ENCODE assay signal across 8 cellular contexts in the genomic region with DNA sequence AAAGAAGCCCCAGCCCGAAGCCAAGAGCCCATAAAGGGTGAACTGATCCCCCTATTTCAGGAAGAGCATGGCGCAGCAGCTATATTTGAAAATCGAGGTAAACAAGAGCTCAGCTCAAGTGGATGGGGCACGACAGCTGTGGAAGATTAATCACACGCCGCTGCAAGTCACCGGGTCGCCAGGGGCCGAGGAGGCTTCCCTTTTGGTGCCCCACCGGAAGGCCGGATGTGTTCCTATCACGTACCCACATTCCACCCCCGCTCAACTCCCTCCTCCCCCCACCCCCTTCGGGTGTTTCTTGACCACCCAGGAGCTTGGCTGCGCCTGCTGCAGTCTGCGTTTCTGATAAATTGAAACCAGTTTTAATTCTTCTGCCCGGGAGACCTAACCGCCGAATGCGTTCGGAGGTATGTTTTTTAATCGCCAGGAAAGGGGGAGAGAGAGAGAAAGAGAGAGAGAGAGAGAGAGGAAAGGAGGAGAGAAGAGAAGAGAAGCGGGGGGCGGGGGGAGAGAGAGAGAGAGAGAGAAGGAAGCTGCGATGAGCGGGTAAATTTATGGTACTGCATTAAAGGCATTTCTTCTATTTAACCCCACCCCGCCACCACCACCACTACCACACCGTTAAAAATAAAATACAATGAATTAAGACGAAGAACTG. TPM values are rescaled to one million over a fixed set of nuclear protein-coding genes. Genes with fewer than 3 reads are reported as not detected.
DNase-seq lines count a peak whose midpoint lies in the region; ATAC-seq, FAIRE-seq and TF ChIP-seq lines count a peak whose summit lies in the region.

No MANE protein-coding gene starts in this region.

- TF ChIP-seq CTCF in prostate gland (IDR thresholded peaks at IDR 0.05): no peak
- TF ChIP-seq CTCF in kidney (IDR thresholded peaks at IDR 0.05; ENCODE audit: borderline replicate concordance, extremely low read depth, insufficient read depth): no peak

- H3K4me2 ChIP-seq in BLaER1 treated with 17β-estradiol and CSF1 and Interleukin-3, amounts not matched to agents 10 nM and 100 nM: peak overlapping the region; percentile 96 to 100 (median 99)

- no peak for TF ChIP-seq POLR2A in prostate gland (IDR thresholded peaks at IDR 0.05)

- H4K20me1 ChIP-seq in BLaER1 treated with 17β-estradiol and CSF1 and Interleukin-3, amounts not matched to agents 10 nM and 100 nM: peaks cover 0 to 27% (median 17%) of the 10 kb centered on the region in 11 experiments; a peak in 13 of 22 replicates

- 0 out of 22 replicates have a peak, but pooled peaks cover 0 to 10% (median 0%) of the 10 kb centered on the region in 11 experiments for H3K9me3 ChIP-seq in BLaER1 treated with 17β-estradiol and CSF1 and Interleukin-3, amounts not matched to agents 10 nM and 100 nM (replicated peaks in 1 of 11)
- H3K9me3 ChIP-seq in thymus (ENCODE audit: control insufficient read depth): peaks cover 1% of the 10 kb centered on the region
- no peaks in the 10 kb centered on the region for H3K9me3 ChIP-seq in prostate gland
- H3K9me3 ChIP-seq in kidney (ENCODE audit: control insufficient read depth in 1 of 2, low read length in 2 of 2): no peaks in the 10 kb centered on the region

- FAIRE-seq in kidney (lab: Jason Lieb, UNC): no peak

- POLR2A ChIA-PET in activated naive CD8-positive, alpha-beta T cell treated with anti-CD3 and anti-CD28 coated beads, Interleukin-2, amount 10 ng/mL, durations not matched to agents 7 days and 5 days (lab: Charles Lee): no interaction called here

- peak overlapping the region; percentile 4 to 68 (median 59); a peak in 12 of 22 replicates for H3K9ac ChIP-seq in BLaER1 treated with 17β-estradiol and CSF1 and Interleukin-3, amounts not matched to agents 10 nM and 100 nM
- H3K9ac ChIP-seq in kidney (ENCODE audit: low read length in 2 of 2): no peak overlapping the region

- ATAC-seq in activated naive CD8-positive, alpha-beta T cell treated with anti-CD3 and anti-CD28 coated beads, Interleukin-2, amount 10 ng/mL, durations not matched to agents 7 days and 5 days (ENCODE audit: low read depth): no peak
- ATAC-seq in GM19035 (IDR thresholded peaks at IDR 0.05; ENCODE audit: unreplicated experiment): no peak

- DNase-seq in H7 (peak; percentile 65), inferior parietal cortex (ENCODE audit: extremely low spot score) (peak; percentile 5), prostate gland (ENCODE audit: low spot score) (no peak), kidney (no peak)
- DNase-seq in activated naive CD8-positive, alpha-beta T cell treated with anti-CD3 and anti-CD28 coated beads, Interleukin-2, amount 10 ng/mL, durations not matched to agents 7 days and 5 days: no peak

- H3K27ac Mint-ChIP-seq in activated naive CD8-positive, alpha-beta T cell treated with anti-CD3 and anti-CD28 coated beads, Interleukin-2, amount 10 ng/mL, durations not matched to agents 7 days and 5 days: no peak overlapping the region

- peak overlapping the region; percentile 60 to 77 (median 66) for H3K4me3 ChIP-seq in BLaER1 treated with 17β-estradiol and CSF1 and Interleukin-3, amounts not matched to agents 10 nM and 100 nM
- H3K4me3 ChIP-seq in H7 (ENCODE audit: insufficient read depth, low read depth, low read length) (peak overlapping the region; percentile 54), thymus (ENCODE audit: low read length) (peak overlapping the region; percentile 29), prostate gland (peak overlapping the region in 1 of 2 donors; percentile 35), kidney (ENCODE audit: low read length in 2 of 2) (peak overlapping the region in 1 of 2 donors; percentile 55)

- H3K36me3 Mint-ChIP-seq in activated naive CD8-positive, alpha-beta T cell treated with anti-CD3 and anti-CD28 coated beads, Interleukin-2, amount 10 ng/mL, durations not matched to agents 7 days and 5 days: peaks cover 2% of the 10 kb centered on the region

- peaks cover 13% of the 10 kb centered on the region for H3K4me1 Mint-ChIP-seq in activated naive CD8-positive, alpha-beta T cell treated with anti-CD3 and anti-CD28 coated beads, Interleukin-2, amount 10 ng/mL, durations not matched to agents 7 days and 5 days

- peaks cover 39 to 61% (median 50%) of the 10 kb centered on the region in 11 experiments for H3K27me3 ChIP-seq in BLaER1 treated with 17β-estradiol and CSF1 and Interleukin-3, amounts not matched to agents 10 nM and 100 nM
- H3K27me3 ChIP-seq in H7 (ENCODE audit: control insufficient read depth, insufficient read depth, low read length): peaks cover 42% of the 10 kb centered on the region
- peaks cover 56% of the 10 kb centered on the region for H3K27me3 ChIP-seq in thymus (ENCODE audit: control insufficient read depth, insufficient read depth)
- peaks cover 3% of the 10 kb centered on the region for H3K27me3 ChIP-seq in prostate gland (replicated peaks; ENCODE audit: insufficient read depth)

- H3K4me1 ChIP-seq in BLaER1 treated with 17β-estradiol and CSF1 and Interleukin-3, amounts not matched to agents 10 nM and 100 nM: peaks cover 17 to 38% (median 34%) of the 10 kb centered on the region in 10 experiments; a peak in 19 of 20 replicates
- no peaks in the 10 kb centered on the region for H3K4me1 ChIP-seq in thymus (ENCODE audit: control insufficient read depth, insufficient read depth, low read length)
- no peaks in the 10 kb centered on the region for H3K4me1 ChIP-seq in prostate gland (replicated peaks)
- H3K4me1 ChIP-seq in kidney (ENCODE audit: control insufficient read depth in 1 of 2, insufficient read depth in 1 of 2, low read depth in 1 of 2, low read length in 2 of 2): peaks cover 0 to 7% of the 10 kb centered on the region in 2 donors

- WGBS in thymus: 3% methylated on average over 29 of the region's 29 CpGs
- WGBS in prostate gland: 10% methylated on average over 29 of the region's 29 CpGs

- peaks cover 57% of the 10 kb centered on the region for H3K27me3 Mint-ChIP-seq in activated naive CD8-positive, alpha-beta T cell treated with anti-CD3 and anti-CD28 coated beads, Interleukin-2, amount 10 ng/mL, durations not matched to agents 7 days and 5 days

- H3K9me3 Mint-ChIP-seq in activated naive CD8-positive, alpha-beta T cell treated with anti-CD3 and anti-CD28 coated beads, Interleukin-2, amount 10 ng/mL, durations not matched to agents 7 days and 5 days: no peaks in the 10 kb centered on the region

- intact Hi-C loops in prostate gland (cut with DNase I) (no loop called here), kidney (cut with DNase I) (no loop called here)

- no peaks in the 10 kb centered on the region for H3K36me3 ChIP-seq in BLaER1 treated with 17β-estradiol and CSF1 and Interleukin-3, amounts not matched to agents 10 nM and 100 nM
- no peaks in the 10 kb centered on the region for H3K36me3 ChIP-seq in H7 (replicated peaks; ENCODE audit: control insufficient read depth, insufficient read depth, low read length)
- H3K36me3 ChIP-seq in thymus (ENCODE audit: control insufficient read depth, insufficient read depth): no peaks in the 10 kb centered on the region
- no peaks in the 10 kb centered on the region for H3K36me3 ChIP-seq in prostate gland
- no peaks in the 10 kb centered on the region for H3K36me3 ChIP-seq in kidney (ENCODE audit: control insufficient read depth in 1 of 2, insufficient read depth in 2 of 2, low read length in 2 of 2)

- H3K4me3 Mint-ChIP-seq in activated naive CD8-positive, alpha-beta T cell treated with anti-CD3 and anti-CD28 coated beads, Interleukin-2, amount 10 ng/mL, durations not matched to agents 7 days and 5 days: peak overlapping the region; percentile 87

- H3K27ac ChIP-seq in BLaER1 treated with 17β-estradiol and CSF1 and Interleukin-3, amounts not matched to agents 10 nM and 100 nM: no peak overlapping the region
- H3K27ac ChIP-seq in thymus (ENCODE audit: low read depth) (no peak overlapping the region), prostate gland (no peak overlapping the region), kidney (ENCODE audit: low read depth in 2 of 2, low read length in 2 of 2) (no peak overlapping the region)

RNA-seq across cellular contexts. Expression of gene SLC8A3, which starts 1.8 kb away (rescaled TPM):
- total RNA-seq in H7 (2014; rRNA removed; shearing (Covaris generic)): 0.22 and 0.35 TPM in 2 replicates
- total RNA-seq in activated naive CD8-positive, alpha-beta T cell treated with anti-CD3 and anti-CD28 coated beads, Interleukin-2, amount 10 ng/mL, durations not matched to agents 7 days and 5 days: under 1 TPM in 1 of 2 experiments, not detected in 1; 0.11 TPM
- polyA plus RNA-seq in thymus: 0.16 TPM
- under 1 TPM; 0.62 to 0.77 TPM for total RNA-seq in prostate gland
- total RNA-seq in kidney: 0.98 TPM
- polyA plus RNA-seq in kidney (ENCODE audit: insufficient read depth, low read depth, low replicate concordance): not detected

Comparison
In these comparisons a context has a peak if more than half of its experiments do, and no peak if none do; other contexts are left out.
1. H3K9ac ChIP-seq: peak in BLaER1 treated with 17β-estradiol and CSF1 and Interleukin-3, amounts not matched to agents 10 nM and 100 nM (11 of 11); none in kidney (0 of 2).
2. DNase-seq: peak in H7 (single experiment) and inferior parietal cortex (single experiment); none in activated naive CD8-positive, alpha-beta T cell treated with anti-CD3 and anti-CD28 coated beads, Interleukin-2, amount 10 ng/mL, durations not matched to agents 7 days and 5 days (single experiment), prostate gland (single experiment) and kidney (single experiment).